Comparison of ENCODE assay signal across 11 cellular contexts in genomic region chr19:10979950-10980349, GRCh38. TPM values are rescaled to one million over a fixed set of nuclear protein-coding genes. Genes with fewer than 3 reads are reported as not detected.
DNase-seq lines count a peak whose midpoint lies in the region; ATAC-seq and TF ChIP-seq lines count a peak whose summit lies in the region.
"Had no signal": no experiment of that assay in that cellular context is flagged by ENCODE, and none has a peak within 500 bp of the region (broad histone marks: within the 10 kb centered on the region; RNA-seq: fewer than 3 reads in every experiment).

No MANE protein-coding gene starts in this region.

- H3K9me3 ChIP-seq in endodermal cell (ENCODE audit: control insufficient read depth, low read length) (no peaks in the 10 kb centered on the region), skeletal muscle tissue (ENCODE audit: control insufficient read depth in 3 of 3, low read length in 3 of 3) (no peaks in the 10 kb centered on the region)

- H3K4me3 Mint-ChIP-seq in endodermal cell: no peak overlapping the region
- H3K4me3 Mint-ChIP-seq: type B pancreatic cell had no signal

- H3K4me3 ChIP-seq in endodermal cell (ENCODE audit: low read length) (no peak overlapping the region), skeletal muscle tissue (ENCODE audit: low read length in 3 of 3) (no peak overlapping the region)
- H3K4me3 ChIP-seq: skin epidermis had no signal

- DNase-seq in SKM-1 treated with dmso at 0.1 percent for 144 hours (lab: John Stamatoyannopoulos, UW; ENCODE audit: unreplicated experiment): peak; percentile 46
- DNase-seq in SKM-1 (lab: John Stamatoyannopoulos, UW; ENCODE audit: unreplicated experiment): no peak
- peak; percentile 20 for DNase-seq in SIG-M5 (lab: John Stamatoyannopoulos, UW)
- DNase-seq in endodermal cell: no peak
- no peak for DNase-seq in effector CD8-positive, alpha-beta T cell (lab: John Stamatoyannopoulos, UW)
- DNase-seq in NCI-H146 (lab: John Stamatoyannopoulos, UW): no peak

- H3K9ac ChIP-seq in endodermal cell (ENCODE audit: extremely low read depth, low read length, poor library complexity, severe bottlenecking) (no peak overlapping the region), skeletal muscle tissue (ENCODE audit: low read depth in 1 of 3, low read length in 3 of 3) (peak overlapping the region in 2 of 3 donors; percentile 40 to 45)

- no peak overlapping the region for H3K27ac ChIP-seq in endodermal cell (ENCODE audit: low read depth, low read length)
- H3K27ac ChIP-seq in skeletal muscle tissue (ENCODE audit: low read depth, low read length): no peak overlapping the region
- H3K27ac ChIP-seq: 22Rv1 had no signal

- H3K27me3 Mint-ChIP-seq in endodermal cell (ENCODE audit: insufficient read depth): no peaks in the 10 kb centered on the region
- H3K27me3 Mint-ChIP-seq: type B pancreatic cell had no signal

- H3K4me1 ChIP-seq in endodermal cell (ENCODE audit: control insufficient read depth, insufficient read depth, low read length) (no peaks in the 10 kb centered on the region), skeletal muscle tissue (ENCODE audit: control insufficient read depth in 3 of 3, insufficient read depth in 3 of 3, low read length in 3 of 3) (peaks cover 27 to 34% (median 30%) of the 10 kb centered on the region in 3 donors)

- 91 to 94% methylated on average over 14 of the region's 14 CpGs for WGBS in endodermal cell (ENCODE audit: insufficient coverage in 1 of 2, insufficient read length in 1 of 2), 2 experiments

- H3K27ac Mint-ChIP-seq in endodermal cell: peak overlapping the region; percentile 58
- H3K27ac Mint-ChIP-seq: type B pancreatic cell had no signal

- no peak for TF ChIP-seq CTCF in endodermal cell (conservative IDR thresholded peaks at IDR 0.05)

- H3K4me1 Mint-ChIP-seq in endodermal cell: peaks cover 21% of the 10 kb centered on the region

- no peak for ATAC-seq in HG03045 (IDR thresholded peaks at IDR 0.05; ENCODE audit: unreplicated experiment)

- H3K27me3 ChIP-seq in endodermal cell (ENCODE audit: control insufficient read depth, insufficient read depth, low read length, poor library complexity, severe bottlenecking): no peaks in the 10 kb centered on the region
- H3K27me3 ChIP-seq in skeletal muscle tissue (ENCODE audit: control insufficient read depth in 3 of 3, insufficient read depth in 3 of 3, low read length in 3 of 3): no peaks in the 10 kb centered on the region

- peaks cover 40% of the 10 kb centered on the region for H3K36me3 Mint-ChIP-seq in endodermal cell (ENCODE audit: low read depth)

- H3K9me3 Mint-ChIP-seq in endodermal cell: no peaks in the 10 kb centered on the region
- H3K9me3 Mint-ChIP-seq: type B pancreatic cell had no signal

- H3K36me3 ChIP-seq in endodermal cell (ENCODE audit: control insufficient read depth, insufficient read depth, low read length): peaks cover 54% of the 10 kb centered on the region
- H3K36me3 ChIP-seq in skeletal muscle tissue (ENCODE audit: control insufficient read depth in 3 of 3, insufficient read depth in 3 of 3, low read length in 3 of 3): peaks cover 12 to 17% (median 12%) of the 10 kb centered on the region in 3 donors

RNA-seq across cellular contexts. Expression of gene SMARCA4, which starts 19.1 kb away (rescaled TPM):
- total RNA-seq in endodermal cell (100 to 1,000 TPM; 290 to 292 TPM), skeletal muscle tissue (58.5 TPM)
- 278 TPM for polyA plus RNA-seq in endodermal cell (2013, experiment 1 of 2)
- polyA plus RNA-seq in endodermal cell (2013, experiment 2 of 2): 266 TPM

RNA-seq across cellular contexts. Expression of gene TIMM29, which starts 51.3 kb away (rescaled TPM):
- 10 to 100 TPM; 20.0 to 26.8 TPM for total RNA-seq in endodermal cell
- 20.9 TPM for polyA plus RNA-seq in endodermal cell (2013, experiment 1 of 2)
- 20.7 TPM for polyA plus RNA-seq in endodermal cell (2013, experiment 2 of 2)
- total RNA-seq in skeletal muscle tissue: 25.6 TPM

RNA-seq across cellular contexts. Expression of gene YIPF2, which starts 51.5 kb away (rescaled TPM):
- 10 to 100 TPM; 55.6 to 62.6 TPM for total RNA-seq in endodermal cell
- polyA plus RNA-seq in endodermal cell (2013, experiment 1 of 2): 32.0 TPM
- 34.9 TPM for polyA plus RNA-seq in endodermal cell (2013, experiment 2 of 2)
- total RNA-seq in skeletal muscle tissue: 30.3 TPM

Comparison
In these comparisons a context has a peak if more than half of its experiments do, and no peak if none do; other contexts are left out.
1. DNase-seq: peak in SKM-1 treated with dmso at 0.1 percent for 144 hours (single experiment) and SIG-M5 (single experiment); none in SKM-1 (single experiment), endodermal cell (single experiment), effector CD8-positive, alpha-beta T cell (single experiment) and NCI-H146 (single experiment).